In the genomic region with DNA sequence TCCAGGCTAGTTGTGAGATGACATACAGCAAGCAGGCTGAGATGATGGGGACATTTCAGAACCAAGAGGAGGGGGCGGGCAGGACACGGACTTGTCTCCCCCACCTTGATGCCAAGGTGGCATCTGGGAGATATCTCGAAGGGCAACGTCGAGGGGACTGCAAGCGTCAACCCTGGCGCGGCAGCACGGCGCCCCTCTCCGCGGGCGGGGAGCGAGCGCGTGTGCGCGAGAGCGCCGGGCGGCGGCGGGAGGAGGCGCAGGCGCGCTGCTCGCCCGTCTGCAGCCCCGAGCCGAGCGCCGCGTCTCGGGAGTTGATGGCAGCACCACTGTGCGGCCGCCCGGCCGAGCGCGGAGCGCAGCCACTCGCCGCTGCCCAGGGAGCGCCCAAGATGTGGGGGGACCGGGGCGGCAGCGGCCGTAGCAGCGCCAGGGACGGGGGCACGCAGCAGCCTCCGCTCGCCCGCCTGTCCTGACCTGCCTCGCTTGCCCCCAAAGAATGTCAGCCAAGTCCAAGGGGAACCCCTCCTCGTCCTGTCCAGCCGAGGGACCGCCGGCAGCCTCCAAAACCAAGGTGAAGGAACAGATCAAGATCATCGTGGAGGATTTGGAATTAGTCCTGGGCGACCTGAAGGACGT, we compare ENCODE assay signal across 8 cellular contexts. TPM values are rescaled to one million over a fixed set of nuclear protein-coding genes. Genes with fewer than 3 reads are reported as not detected.
DNase-seq lines count a peak whose midpoint lies in the region; ATAC-seq and TF ChIP-seq lines count a peak whose summit lies in the region.

A gene (plus strand): TSS at position 310 of the 636 bp plus-strand sequence.

- ATAC-seq in GM18861 (IDR thresholded peaks at IDR 0.05; ENCODE audit: unreplicated experiment), result peak; percentile 39
- peak; percentile 78 for ATAC-seq in HG03097 (IDR thresholded peaks at IDR 0.05; ENCODE audit: low FRiP score, unreplicated experiment)

- peak within 1 kb of the TSS; percentile 6 to 71 (median 56) for H3K27ac ChIP-seq in Peyer's patch

- no peak for TF ChIP-seq POLR2A in Peyer's patch (IDR thresholded peaks at IDR 0.05)

- peak within 1 kb of the TSS; percentile 43 to 57 (median 50) for H3K4me3 ChIP-seq in Peyer's patch

- TF ChIP-seq CTCF in Peyer's patch (IDR thresholded peaks at IDR 0.05), result peak in 1 of 6 experiments; percentile 20
- peak; percentile 67 for TF ChIP-seq CTCF in chondrocyte (IDR thresholded peaks at IDR 0.05)

- H3K27ac Mint-ChIP-seq in chondrocyte (ENCODE audit: unreplicated experiment), result peak within 1 kb of the TSS; percentile 63

- peak within 1 kb of the TSS; percentile 93 for H3K4me3 Mint-ChIP-seq in chondrocyte (ENCODE audit: unreplicated experiment)

- H3K36me3 ChIP-seq in Peyer's patch, result no peaks in the 10 kb centered on the region

- H3K4me1 ChIP-seq in Peyer's patch, result peaks cover 0 to 6% (median 4%) of the 10 kb centered on the region in 4 donors

- DNase-seq in CD1c-positive myeloid dendritic cell (ENCODE audit: extremely low spot score), result peak; percentile 57
- DNase-seq in Peyer's patch, result peak; percentile 24 to 55 (median 48)
- peak; percentile 83 for DNase-seq in chondrocyte (ENCODE audit: low spot score)
- peak; percentile 4 for DNase-seq in kidney glomerular epithelial cell (lab: John Stamatoyannopoulos, UW)
- peak; percentile 24 for DNase-seq in stimulated activated CD8-positive, alpha-beta memory T cell treated with anti-CD3 and anti-CD28 coated beads, Interleukin-4, amount 100 ng/mL, for 48 hours
- no peak for DNase-seq in GF-D8 (lab: John Stamatoyannopoulos, UW)

- H3K27me3 ChIP-seq in Peyer's patch, result peaks cover 0 to 6% of the 10 kb centered on the region in 2 donors

- no peaks in the 10 kb centered on the region for H3K9me3 Mint-ChIP-seq in chondrocyte (ENCODE audit: low read depth)

- no peaks in the 10 kb centered on the region for H3K36me3 Mint-ChIP-seq in chondrocyte (ENCODE audit: low read depth)

- peaks cover 46% of the 10 kb centered on the region for H3K4me1 Mint-ChIP-seq in chondrocyte (ENCODE audit: low read depth)

- H3K27me3 Mint-ChIP-seq in chondrocyte (ENCODE audit: low read depth), result peaks cover 6% of the 10 kb centered on the region

- H3K9me3 ChIP-seq in Peyer's patch, result no peaks in the 10 kb centered on the region

RNA-seq across cellular contexts. Expression of the gene that starts here (rescaled TPM):
- total RNA-seq in Peyer's patch (10 to 100 TPM in 1 of 4 donors, 1 to 10 TPM in 3; 2.9 to 37.1 (median 3.8) TPM), chondrocyte (10.7 to 38.1 TPM (median 10.7 TPM) in 3 replicates)
